ENCODE assay signal across 15 cellular contexts in the genomic region with DNA sequence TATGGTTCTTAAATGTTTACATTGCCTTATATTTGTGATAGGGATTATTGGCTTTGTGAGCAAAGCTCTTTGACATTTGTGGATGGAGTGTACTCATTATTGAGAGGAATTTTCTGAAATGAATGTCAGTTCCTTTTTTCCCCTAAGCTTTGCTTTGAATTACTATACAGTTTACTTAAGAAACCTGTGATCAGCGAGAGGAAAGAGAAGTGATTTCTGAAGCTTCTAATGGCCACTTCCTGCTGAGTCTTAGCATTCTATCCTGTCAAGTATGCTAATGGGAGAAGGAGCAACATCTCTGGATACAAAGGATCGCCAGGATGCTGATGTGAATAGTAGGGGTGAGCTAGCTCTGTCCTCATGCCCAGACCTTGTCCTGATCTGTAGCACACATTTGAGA. TPM values are rescaled to one million over a fixed set of nuclear protein-coding genes. Genes with fewer than 3 reads are reported as not detected.
DNase-seq lines count a peak whose midpoint lies in the region; ATAC-seq and TF ChIP-seq lines count a peak whose summit lies in the region.
"Had no signal": no experiment of that assay in that cellular context is flagged by ENCODE, and none has a peak within 500 bp of the region (broad histone marks: within the 10 kb centered on the region; RNA-seq: fewer than 3 reads in every experiment).

No MANE protein-coding gene starts in this region.

- TF ChIP-seq CTCF in OCI-LY7 (conservative IDR thresholded peaks at IDR 0.05; ENCODE audit: low read length) (no peak), esophagus squamous epithelium (IDR thresholded peaks at IDR 0.05) (no peak)

- H2AFZ ChIP-seq in OCI-LY7 (ENCODE audit: low read length) (no peak overlapping the region), GM23248 (no peak overlapping the region)

- no peaks in the 10 kb centered on the region for H3K36me3 Mint-ChIP-seq in naive thymus-derived CD4-positive, alpha-beta T cell

- CTCF ChIA-PET in OCI-LY7 (lab: Charles Lee; ENCODE audit: unreplicated experiment) = interaction anchor here (0.6 to 2.0 kb wide), 3 partner anchors 12 to 206 kb away, joined by 3 to 6 read pairs (median 5); no protein-coding TSS in a partner anchor
- CTCF ChIA-PET in naive thymus-derived CD4-positive, alpha-beta T cell (lab: Charles Lee) = interaction anchor here (0.6 to 4.4 kb wide), 9 partner anchors 11 to 127 kb away, joined by 3 to 93 read pairs (median 3); no protein-coding TSS in a partner anchor

- peaks cover 10 to 27% (median 20%) of the 10 kb centered on the region in 7 donors for H3K4me1 Mint-ChIP-seq in naive thymus-derived CD4-positive, alpha-beta T cell

- H3K4me1 ChIP-seq in OCI-LY7 (ENCODE audit: insufficient read depth, low read length, poor library complexity, severe bottlenecking) (peaks cover 40% of the 10 kb centered on the region), esophagus squamous epithelium (peaks cover 0 to 57% (median 4%) of the 10 kb centered on the region in 3 donors), GM23248 (ENCODE audit: insufficient read depth) (peaks cover 26% of the 10 kb centered on the region)
- peaks cover 21 to 34% of the 10 kb centered on the region in 2 donors for H3K4me1 ChIP-seq in naive thymus-derived CD4-positive, alpha-beta T cell (ENCODE audit: control insufficient read depth in 2 of 2, insufficient read depth in 2 of 2, low read length in 2 of 2)

- H3K9ac ChIP-seq in GM23248 = no peak overlapping the region

- peak overlapping the region in 4 of 9 donors; percentile 15 to 64 (median 40) for H3K27ac Mint-ChIP-seq in naive thymus-derived CD4-positive, alpha-beta T cell
- H3K27ac Mint-ChIP-seq: progenitor cell of endocrine pancreas had no signal

- DNase-seq in OCI-LY7 (ENCODE audit: low spot score) = peak; percentile 54
- DNase-seq in naive thymus-derived CD4-positive, alpha-beta T cell = no peak
- DNase-seq in esophagus squamous epithelium (lab: John Stamatoyannopoulos, UW) = no peak
- DNase-seq in NCI-H345 treated with DMSO at 0.1 percent for 48 hours (lab: John Stamatoyannopoulos, UW; ENCODE audit: unreplicated experiment) = no peak
- DNase-seq in GM23248 = no peak
- DNase-seq: activated T-cell treated with anti-CD3 and anti-CD28 coated beads, Interleukin-2, amount 50 U/mL, for 1 hour; NCI-H1930; stimulated activated CD4-positive, alpha-beta T cell treated with anti-CD3 and anti-CD28 coated beads, Interleukin-1b, Interleukin-23, amount 100 ng/mL, for 48 hours; stimulated activated naive CD4-positive, alpha-beta T cell treated with Interleukin-2 at 50 U/mL for 16 hours had no signal

- no peaks in the 10 kb centered on the region for H3K9me3 Mint-ChIP-seq in naive thymus-derived CD4-positive, alpha-beta T cell

- H3K9me3 ChIP-seq in OCI-LY7 (ENCODE audit: low read length) = no peaks in the 10 kb centered on the region
- H3K9me3 ChIP-seq in naive thymus-derived CD4-positive, alpha-beta T cell (ENCODE audit: control insufficient read depth in 2 of 3, low read length in 3 of 3) = no peaks in the 10 kb centered on the region
- H3K9me3 ChIP-seq in esophagus squamous epithelium = no peaks in the 10 kb centered on the region
- H3K9me3 ChIP-seq in GM23248 (ENCODE audit: low read depth) = no peaks in the 10 kb centered on the region

- H3K4me3 ChIP-seq in OCI-LY7 (ENCODE audit: low read depth, low read length, poor library complexity, severe bottlenecking) (no peak overlapping the region), esophagus squamous epithelium (no peak overlapping the region), GM23248 (no peak overlapping the region)
- H3K4me3 ChIP-seq in naive thymus-derived CD4-positive, alpha-beta T cell (ENCODE audit: low read length) = no peak overlapping the region
- H3K4me3 ChIP-seq: lung had no signal

- in situ Hi-C loops in GM23248 (cut with MboI) = no loop called here

- TF ChIP-seq POLR2A in esophagus squamous epithelium (IDR thresholded peaks at IDR 0.05) = no peak

- H3K4me2 ChIP-seq in OCI-LY7 (ENCODE audit: low read length) (peak overlapping the region; percentile 32), GM23248 (ENCODE audit: unreplicated experiment) (no peak overlapping the region)

- 60 to 61% methylated on average over 2 of the region's 2 CpGs for WGBS in esophagus squamous epithelium, 2 donors
- 92 to 96% methylated on average over 2 of the region's 2 CpGs for WGBS in GM23248 (ENCODE audit: low coverage in 1 of 2, low lambda C conversion rate in 2 of 2, missing lambda C conversion rate in 2 of 2), 2 experiments

- H3K9me2 ChIP-seq in OCI-LY7 (ENCODE audit: insufficient read depth, low read length) (no peaks in the 10 kb centered on the region), GM23248 (ENCODE audit: insufficient read depth) (no peaks in the 10 kb centered on the region)

- H3F3A ChIP-seq in GM23248 (ENCODE audit: insufficient read depth) = peaks cover 17% of the 10 kb centered on the region

- H3K27me3 Mint-ChIP-seq in naive thymus-derived CD4-positive, alpha-beta T cell = no peaks in the 10 kb centered on the region
- H3K27me3 Mint-ChIP-seq: progenitor cell of endocrine pancreas had no signal

- intact Hi-C loops in OCI-LY7 (cut with micrococcal nuclease; ENCODE audit: unreplicated experiment) (loop anchor here (5.0 kb wide), 2 partner anchors 89 to 319 kb away; no protein-coding TSS in a partner anchor), esophagus squamous epithelium (cut with DNase I) (loop anchor here (10.0 kb wide), 1 partner anchor 81 kb away; no protein-coding TSS in a partner anchor)
- intact Hi-C loops in naive thymus-derived CD4-positive, alpha-beta T cell (cut with micrococcal nuclease) = loop anchor here (5.0 kb wide), 4 partner anchors 41 to 319 kb away; no protein-coding TSS in a partner anchor

- no peaks in the 10 kb centered on the region for H3K27me3 ChIP-seq in naive thymus-derived CD4-positive, alpha-beta T cell (ENCODE audit: control insufficient read depth in 2 of 2, insufficient read depth in 2 of 2, low read length in 2 of 2)
- no peaks in the 10 kb centered on the region for H3K27me3 ChIP-seq in esophagus squamous epithelium
- H3K27me3 ChIP-seq in GM23248 (replicated peaks; ENCODE audit: insufficient read depth) = no peaks in the 10 kb centered on the region

- BruUV-seq in OCI-LY7 (replicated peaks; lab: Mats Ljungman, UMichigan) = no TSS peak

- H3K79me2 ChIP-seq in OCI-LY7 (ENCODE audit: insufficient read depth, low read depth, low read length) (peaks cover 13% of the 10 kb centered on the region; the same call in 1 of the 2 replicates), GM23248 (ENCODE audit: insufficient read depth) (0 out of 2 replicates have a peak, but pooled peaks cover 3% of the 10 kb centered on the region)

- H4K20me1 ChIP-seq in OCI-LY7 (ENCODE audit: insufficient read depth, low read length) (peaks cover 7% of the 10 kb centered on the region; the same call in 1 of the 2 replicates), GM23248 (ENCODE audit: insufficient read depth) (no peaks in the 10 kb centered on the region)

- POLR2A ChIA-PET in OCI-LY7 (lab: Charles Lee) = interaction anchor here (0.6 to 2.2 kb wide), 12 partner anchors 8 to 1627 kb away, joined by 3 to 10 read pairs (median 4); no protein-coding TSS in a partner anchor
- POLR2A ChIA-PET in naive thymus-derived CD4-positive, alpha-beta T cell (lab: Charles Lee) = interaction anchor here (1.2 to 4.4 kb wide), 6 partner anchors 8 to 87 kb away, joined by 3 to 35 read pairs (median 4); no protein-coding TSS in a partner anchor

- H3K36me3 ChIP-seq in OCI-LY7 (ENCODE audit: insufficient read depth, low read length) (no peaks in the 10 kb centered on the region; the same call in 1 of the 2 replicates), esophagus squamous epithelium (no peaks in the 10 kb centered on the region), GM23248 (ENCODE audit: low read depth) (no peaks in the 10 kb centered on the region)
- H3K36me3 ChIP-seq in naive thymus-derived CD4-positive, alpha-beta T cell (ENCODE audit: control insufficient read depth in 2 of 3, insufficient read depth in 3 of 3, low read length in 3 of 3) = no peaks in the 10 kb centered on the region

- peak; percentile 44 for ATAC-seq in GM18498 (IDR thresholded peaks at IDR 0.05; ENCODE audit: unreplicated experiment)
- ATAC-seq in HG02678 (IDR thresholded peaks at IDR 0.05; ENCODE audit: unreplicated experiment) = peak; percentile 49
- peak; percentile 48 for ATAC-seq in naive thymus-derived CD4-positive, alpha-beta T cell
- no peak for ATAC-seq in GM21717 (IDR thresholded peaks at IDR 0.05; ENCODE audit: unreplicated experiment)
- ATAC-seq: Panc1 had no signal

- H3K27ac ChIP-seq in OCI-LY7 (ENCODE audit: low read depth, low read length, poor library complexity, severe bottlenecking) (peak overlapping the region; percentile 7), esophagus squamous epithelium (no peak overlapping the region), GM23248 (no peak overlapping the region)
- H3K27ac ChIP-seq in naive thymus-derived CD4-positive, alpha-beta T cell (ENCODE audit: low read depth, low read length) = no peak overlapping the region

- peak overlapping the region in 1 of 10 donors; percentile 28 for H3K4me3 Mint-ChIP-seq in naive thymus-derived CD4-positive, alpha-beta T cell

RNA-seq across cellular contexts. Expression of a gene that starts 47.8 kb away (rescaled TPM):
- 39.1 and 60.8 TPM in 2 replicates for total RNA-seq in OCI-LY7 (2014; rRNA removed; shearing (Covaris generic))
- total RNA-seq in OCI-LY7 (2022) = 58.4 and 68.0 TPM in 2 replicates
- total RNA-seq in naive thymus-derived CD4-positive, alpha-beta T cell = 10 to 100 TPM; 35.5 to 48.0 (median 40.3) TPM
- polyA plus RNA-seq in naive thymus-derived CD4-positive, alpha-beta T cell = 1 to 10 TPM; 5.3 to 8.5 TPM
- total RNA-seq in esophagus squamous epithelium = 10 to 100 TPM; 14.2 to 29.2 (median 24.6) TPM
- 15.9 and 23.1 TPM in 2 replicates for total RNA-seq in GM23248 (2014; rRNA removed; shearing (Covaris generic))
- 1.8 and 4.9 TPM in 2 replicates for polyA plus RNA-seq in GM23248 (2016; fragmentation: Nextera tagmentation; extraction: Ambion mirVana)
